Comparison of ENCODE assay signal across 1 cellular context in genomic region chr12:95204141-95204866, GRCh38.
TF ChIP-seq lines count a peak whose summit lies in the region.

No MANE protein-coding gene starts in this region.

TF ChIP-seq in K562, 482 proteins besides CTCF, POLR2A, EP300 and RAD21 (continued from another document):
- TF ChIP-seq ZBTB11 (CRISPR knock-in tag; IDR thresholded peaks at IDR 0.05) (no peak), POLR2AphosphoS2 (IDR thresholded peaks at IDR 0.05; ENCODE audit: low read length) (no peak), PURB (CRISPR knock-in tag; IDR thresholded peaks at IDR 0.05; ENCODE audit: low read depth) (no peak), HDAC1 (IDR thresholded peaks at IDR 0.05) (peak in 1 of 2 experiments; percentile 95; a peak in 2 of 4 replicates), NCOA1 (IDR thresholded peaks at IDR 0.05; ENCODE audit: low read depth) (peak; percentile 74), ZMIZ1 (IDR thresholded peaks at IDR 0.05; ENCODE audit: low read depth in 2 of 2, low read length in 2 of 2) (peak in 1 of 2 experiments; percentile 74; a peak in 2 of 4 replicates), ATF7 (IDR thresholded peaks at IDR 0.05) (peak; percentile 83), BRD4 (IDR thresholded peaks at IDR 0.05) (no peak; the same call in 1 of the 2 replicates), ETS2 (tag; IDR thresholded peaks at IDR 0.05; ENCODE audit: borderline replicate concordance, poor library complexity, severe bottlenecking) (no peak), ZKSCAN8 (CRISPR knock-in tag; IDR thresholded peaks at IDR 0.05) (0 out of 2 replicates have a peak, but pooled peaks have one; percentile 13), MTF1 (CRISPR knock-in tag; IDR thresholded peaks at IDR 0.05; ENCODE audit: borderline replicate concordance) (no peak), YBX1 (IDR thresholded peaks at IDR 0.05) (no peak), TGIF2 (CRISPR knock-in tag; IDR thresholded peaks at IDR 0.05) (no peak), YY1 (IDR thresholded peaks at IDR 0.05; ENCODE audit: borderline replicate concordance in 1 of 3, control insufficient read depth in 1 of 3, extremely low read depth in 1 of 3, insufficient read depth in 3 of 3, insufficient read length in 1 of 3, insufficient replicate concordance in 2 of 3, low read depth in 1 of 3, low read length in 2 of 3) (no peak), PML (IDR thresholded peaks at IDR 0.05; ENCODE audit: low read length) (0 out of 2 replicates have a peak, but pooled peaks have one; percentile 28), TEAD1 (CRISPR knock-in tag; IDR thresholded peaks at IDR 0.05) (peak in 1 of 2 experiments; percentile 19; a peak in 1 of 4 replicates), ZBED1 (IDR thresholded peaks at IDR 0.05) (no peak), HMG20B (CRISPR knock-in tag; IDR thresholded peaks at IDR 0.05) (no peak), USF2 (CRISPR knock-in tag; IDR thresholded peaks at IDR 0.05) (no peak), ZNF644 (tag; IDR thresholded peaks at IDR 0.05; ENCODE audit: low read depth) (no peak), ZNF282 (CRISPR knock-in tag; IDR thresholded peaks at IDR 0.05) (no peak), CBFA2T2 (conservative IDR thresholded peaks at IDR 0.05) (peak; percentile 71), KLF6 (CRISPR knock-in tag; IDR thresholded peaks at IDR 0.05; ENCODE audit: borderline replicate concordance) (no peak), ZNF274 (IDR thresholded peaks at IDR 0.05; ENCODE audit: borderline replicate concordance, low read depth, low read length) (no peak), ZNF133 (CRISPR knock-in tag; IDR thresholded peaks at IDR 0.05) (no peak), ETV1 (tag; conservative IDR thresholded peaks at IDR 0.05; ENCODE audit: low read depth) (no peak)
- TF ChIP-seq, protein P1, sequence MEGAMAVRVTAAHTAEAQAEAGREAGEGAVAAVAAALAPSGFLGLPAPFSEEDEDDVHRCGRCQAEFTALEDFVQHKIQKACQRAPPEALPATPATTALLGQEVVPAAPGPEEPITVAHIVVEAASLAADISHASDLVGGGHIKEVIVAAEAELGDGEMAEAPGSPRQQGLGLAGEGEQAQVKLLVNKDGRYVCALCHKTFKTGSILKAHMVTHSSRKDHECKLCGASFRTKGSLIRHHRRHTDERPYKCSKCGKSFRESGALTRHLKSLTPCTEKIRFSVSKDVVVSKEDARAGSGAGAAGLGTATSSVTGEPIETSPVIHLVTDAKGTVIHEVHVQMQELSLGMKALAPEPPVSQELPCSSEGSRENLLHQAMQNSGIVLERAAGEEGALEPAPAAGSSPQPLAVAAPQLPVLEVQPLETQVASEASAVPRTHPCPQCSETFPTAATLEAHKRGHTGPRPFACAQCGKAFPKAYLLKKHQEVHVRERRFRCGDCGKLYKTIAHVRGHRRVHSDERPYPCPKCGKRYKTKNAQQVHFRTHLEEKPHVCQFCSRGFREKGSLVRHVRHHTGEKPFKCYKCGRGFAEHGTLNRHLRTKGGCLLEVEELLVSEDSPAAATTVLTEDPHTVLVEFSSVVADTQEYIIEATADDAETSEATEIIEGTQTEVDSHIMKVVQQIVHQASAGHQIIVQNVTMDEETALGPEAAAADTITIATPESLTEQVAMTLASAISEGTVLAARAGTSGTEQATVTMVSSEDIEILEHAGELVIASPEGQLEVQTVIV (CRISPR knock-in tag; IDR thresholded peaks at IDR 0.05; ENCODE audit: borderline replicate concordance): no peak
- TF ChIP-seq, protein P2, sequence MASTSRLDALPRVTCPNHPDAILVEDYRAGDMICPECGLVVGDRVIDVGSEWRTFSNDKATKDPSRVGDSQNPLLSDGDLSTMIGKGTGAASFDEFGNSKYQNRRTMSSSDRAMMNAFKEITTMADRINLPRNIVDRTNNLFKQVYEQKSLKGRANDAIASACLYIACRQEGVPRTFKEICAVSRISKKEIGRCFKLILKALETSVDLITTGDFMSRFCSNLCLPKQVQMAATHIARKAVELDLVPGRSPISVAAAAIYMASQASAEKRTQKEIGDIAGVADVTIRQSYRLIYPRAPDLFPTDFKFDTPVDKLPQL (IDR thresholded peaks at IDR 0.05; ENCODE audit: extremely low read depth, insufficient read length): no peak
- TF ChIP-seq, protein P3, sequence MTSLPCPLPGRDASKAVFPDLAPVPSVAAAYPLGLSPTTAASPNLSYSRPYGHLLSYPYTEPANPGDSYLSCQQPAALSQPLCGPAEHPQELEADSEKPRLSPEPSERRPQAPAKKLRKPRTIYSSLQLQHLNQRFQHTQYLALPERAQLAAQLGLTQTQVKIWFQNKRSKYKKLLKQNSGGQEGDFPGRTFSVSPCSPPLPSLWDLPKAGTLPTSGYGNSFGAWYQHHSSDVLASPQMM (CRISPR knock-in tag; IDR thresholded peaks at IDR 0.05): no peak
- TF ChIP-seq, protein P4, sequence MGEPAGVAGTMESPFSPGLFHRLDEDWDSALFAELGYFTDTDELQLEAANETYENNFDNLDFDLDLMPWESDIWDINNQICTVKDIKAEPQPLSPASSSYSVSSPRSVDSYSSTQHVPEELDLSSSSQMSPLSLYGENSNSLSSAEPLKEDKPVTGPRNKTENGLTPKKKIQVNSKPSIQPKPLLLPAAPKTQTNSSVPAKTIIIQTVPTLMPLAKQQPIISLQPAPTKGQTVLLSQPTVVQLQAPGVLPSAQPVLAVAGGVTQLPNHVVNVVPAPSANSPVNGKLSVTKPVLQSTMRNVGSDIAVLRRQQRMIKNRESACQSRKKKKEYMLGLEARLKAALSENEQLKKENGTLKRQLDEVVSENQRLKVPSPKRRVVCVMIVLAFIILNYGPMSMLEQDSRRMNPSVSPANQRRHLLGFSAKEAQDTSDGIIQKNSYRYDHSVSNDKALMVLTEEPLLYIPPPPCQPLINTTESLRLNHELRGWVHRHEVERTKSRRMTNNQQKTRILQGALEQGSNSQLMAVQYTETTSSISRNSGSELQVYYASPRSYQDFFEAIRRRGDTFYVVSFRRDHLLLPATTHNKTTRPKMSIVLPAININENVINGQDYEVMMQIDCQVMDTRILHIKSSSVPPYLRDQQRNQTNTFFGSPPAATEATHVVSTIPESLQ (CRISPR knock-in tag; IDR thresholded peaks at IDR 0.05): no peak
- TF ChIP-seq, protein P5, sequence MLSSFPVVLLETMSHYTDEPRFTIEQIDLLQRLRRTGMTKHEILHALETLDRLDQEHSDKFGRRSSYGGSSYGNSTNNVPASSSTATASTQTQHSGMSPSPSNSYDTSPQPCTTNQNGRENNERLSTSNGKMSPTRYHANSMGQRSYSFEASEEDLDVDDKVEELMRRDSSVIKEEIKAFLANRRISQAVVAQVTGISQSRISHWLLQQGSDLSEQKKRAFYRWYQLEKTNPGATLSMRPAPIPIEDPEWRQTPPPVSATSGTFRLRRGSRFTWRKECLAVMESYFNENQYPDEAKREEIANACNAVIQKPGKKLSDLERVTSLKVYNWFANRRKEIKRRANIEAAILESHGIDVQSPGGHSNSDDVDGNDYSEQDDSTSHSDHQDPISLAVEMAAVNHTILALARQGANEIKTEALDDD (IDR thresholded peaks at IDR 0.05): peak; percentile 90
